ENCODE assay signal across 19 cellular contexts in genomic region chr2:120421126-120421829, GRCh38.
DNase-seq lines count a peak whose midpoint lies in the region; TF ChIP-seq lines count a peak whose summit lies in the region.
"Had no signal": no experiment of that assay in that cellular context is flagged by ENCODE, and none has a peak within 500 bp of the region (broad histone marks: within the 10 kb centered on the region; RNA-seq: fewer than 3 reads in every experiment).

No MANE protein-coding gene starts in this region.

- H3K27ac Mint-ChIP-seq in activated CD4-positive, alpha-beta memory T cell treated with anti-CD3 and anti-CD28 coated beads, Interleukin-2, amount 10 ng/mL, durations not matched to agents 7 days and 5 days = no peak overlapping the region

- peak overlapping the region; percentile 26 for H2AK5ac ChIP-seq in neuronal stem cell (ENCODE audit: low read depth, low read length)

- H3K9me3 ChIP-seq in neuronal stem cell (replicated peaks in 1 of 2; ENCODE audit: control insufficient read depth in 2 of 2, insufficient read depth in 1 of 2, low read depth in 1 of 2, low read length in 2 of 2) = no peaks in the 10 kb centered on the region
- no peaks in the 10 kb centered on the region for H3K9me3 ChIP-seq in testis
- no peaks in the 10 kb centered on the region for H3K9me3 ChIP-seq in esophagus muscularis mucosa

- no peaks in the 10 kb centered on the region for H3K79me1 ChIP-seq in neuronal stem cell (ENCODE audit: low read depth, low read length)

- H3K36me3 ChIP-seq in neuronal stem cell (replicated peaks in 1 of 2; ENCODE audit: control insufficient read depth in 2 of 2, insufficient read depth in 2 of 2, low read length in 2 of 2) = no peaks in the 10 kb centered on the region
- H3K36me3 ChIP-seq in testis (ENCODE audit: low read depth, missing control alignments) = no peaks in the 10 kb centered on the region
- no peaks in the 10 kb centered on the region for H3K36me3 ChIP-seq in esophagus muscularis mucosa

- peaks cover 18% of the 10 kb centered on the region for H3K27me3 Mint-ChIP-seq in activated CD4-positive, alpha-beta memory T cell treated with anti-CD3 and anti-CD28 coated beads, Interleukin-2, amount 10 ng/mL, durations not matched to agents 7 days and 5 days

- H3K27me3 ChIP-seq in neuronal stem cell (ENCODE audit: control insufficient read depth in 3 of 3, insufficient read depth in 3 of 3, low read depth in 1 of 3, low read length in 3 of 3) (peaks cover 0 to 34% (median 2%) of the 10 kb centered on the region in 3 experiments), testis (no peaks in the 10 kb centered on the region), esophagus muscularis mucosa (peaks cover 0 to 20% (median 0%) of the 10 kb centered on the region in 4 donors)

- peak overlapping the region; percentile 46 for H3K23ac ChIP-seq in neuronal stem cell (ENCODE audit: low read depth, low read length, poor library complexity)

- H3K36me3 Mint-ChIP-seq in activated CD4-positive, alpha-beta memory T cell treated with anti-CD3 and anti-CD28 coated beads, Interleukin-2, amount 10 ng/mL, durations not matched to agents 7 days and 5 days (ENCODE audit: low read depth) = no peaks in the 10 kb centered on the region

- H3K18ac ChIP-seq in neuronal stem cell (ENCODE audit: low read length) = no peak overlapping the region

- intact Hi-C loops in testis (cut with DNase I; ENCODE audit: low total_unique reads) (no loop called here), esophagus muscularis mucosa (cut with DNase I) (no loop called here)

- no peak overlapping the region for H2BK15ac ChIP-seq in neuronal stem cell (ENCODE audit: low read length)

- no CpG with 5 or more reads among the region's 12 CpGs for WGBS in neuronal stem cell (ENCODE audit: extremely low coverage in 2 of 2, insufficient read length in 2 of 2, insufficient replicate concordance in 1 of 2), 2 donors
- WGBS in testis, 2 donors = 61 to 67% methylated on average over 9 to 12 of the region's 12 CpGs
- WGBS in esophagus muscularis mucosa = 74% methylated on average over 11 of the region's 12 CpGs

- H4K8ac ChIP-seq in neuronal stem cell (ENCODE audit: low read depth, low read length) = no peak overlapping the region

- CTCF ChIA-PET in activated CD4-positive, alpha-beta memory T cell treated with anti-CD3 and anti-CD28 coated beads, Interleukin-2, amount 10 ng/mL, durations not matched to agents 7 days and 5 days (lab: Charles Lee) = no interaction called here

- in situ Hi-C loops in GM13976 (cut with MboI; ENCODE audit: low sequenced_read_pairs, unreplicated experiment) = no loop called here

- H3K27ac ChIP-seq in neuronal stem cell (replicated peaks; ENCODE audit: low read length) (no peak overlapping the region), testis (peak overlapping the region; percentile 33 to 36), esophagus muscularis mucosa (replicated peaks in 1 of 4) (no peak overlapping the region)
- H3K27ac ChIP-seq: KMS-11 had no signal

- H3K4me2 ChIP-seq in neuronal stem cell (ENCODE audit: insufficient read depth, low read length, poor library complexity, severe bottlenecking) = no peak overlapping the region
- H3K4me2 ChIP-seq: KMS-11 had no signal

- H3K4me3 ChIP-seq in neuronal stem cell (ENCODE audit: low read length in 2 of 2) (no peak overlapping the region), testis (no peak overlapping the region), esophagus muscularis mucosa (no peak overlapping the region)

- H4K91ac ChIP-seq in neuronal stem cell (ENCODE audit: low read depth, low read length, poor library complexity) = no peak overlapping the region

- TF ChIP-seq POLR2A in testis (IDR thresholded peaks at IDR 0.05) (no peak), esophagus muscularis mucosa (IDR thresholded peaks at IDR 0.05; ENCODE audit: low read depth) (no peak)

- H3K4me1 ChIP-seq in neuronal stem cell (ENCODE audit: control insufficient read depth in 2 of 2, insufficient read depth in 1 of 2, low read depth in 1 of 2, low read length in 2 of 2) (no peaks in the 10 kb centered on the region), testis (peaks cover 9% of the 10 kb centered on the region), esophagus muscularis mucosa (no peaks in the 10 kb centered on the region)

- no peak overlapping the region for H2AFZ ChIP-seq in neuronal stem cell (ENCODE audit: low read length)

- DNase-seq in activated CD8-positive, alpha-beta memory T cell treated with anti-CD3 and anti-CD28 coated beads for 24 hours = peak; percentile 19
- DNase-seq in activated CD8-positive, alpha-beta memory T cell treated with anti-CD3 and anti-CD28 coated beads, Interleukin-2, amount 50 U/mL, for 4 hours = no peak
- peak; percentile 3 for DNase-seq in activated CD4-positive, alpha-beta memory T cell treated with anti-CD3 and anti-CD28 coated beads, Interleukin-2, amount 10 ng/mL, durations not matched to agents 7 days and 5 days
- DNase-seq in neuronal stem cell (ENCODE audit: low spot score) = no peak
- DNase-seq in testis = peak; percentile 77
- DNase-seq in esophagus muscularis mucosa (ENCODE audit: extremely low spot score) = no peak
- DNase-seq in iPS-NIHi7 (ENCODE audit: extremely low spot score) = no peak
- no peak for DNase-seq in GM13976 (ENCODE audit: low spot score)
- DNase-seq: 8988T, AML-193, EL, GF-D8, IMR-90, MV-4-11, NCI-H187, NCI-H446, NCI-H526, OCI-M1 had no signal

- H3K4me3 Mint-ChIP-seq in activated CD4-positive, alpha-beta memory T cell treated with anti-CD3 and anti-CD28 coated beads, Interleukin-2, amount 10 ng/mL, durations not matched to agents 7 days and 5 days = no peak overlapping the region

- H3K9me3 Mint-ChIP-seq in activated CD4-positive, alpha-beta memory T cell treated with anti-CD3 and anti-CD28 coated beads, Interleukin-2, amount 10 ng/mL, durations not matched to agents 7 days and 5 days = no peaks in the 10 kb centered on the region

- no peak for TF ChIP-seq EP300 in esophagus muscularis mucosa (IDR thresholded peaks at IDR 0.05)

- no peak overlapping the region for H2BK5ac ChIP-seq in neuronal stem cell (ENCODE audit: low read length)

- H3K14ac ChIP-seq in neuronal stem cell (ENCODE audit: low read length) = no peak overlapping the region

- TF ChIP-seq CTCF in testis (IDR thresholded peaks at IDR 0.05) (no peak), esophagus muscularis mucosa (IDR thresholded peaks at IDR 0.05) (no peak), GM13976 (IDR thresholded peaks at IDR 0.05; ENCODE audit: borderline replicate concordance, control extremely low read depth, extremely low read depth, insufficient read depth, missing control alignments) (no peak)

- H2BK12ac ChIP-seq in neuronal stem cell (ENCODE audit: low read length) = no peak overlapping the region

- no peak overlapping the region for H3K9ac ChIP-seq in neuronal stem cell (ENCODE audit: low read depth, low read length, poor library complexity)
- H3K9ac ChIP-seq: KMS-11 had no signal

- no peak overlapping the region for H2BK120ac ChIP-seq in neuronal stem cell (ENCODE audit: low read depth, low read length)

- no peaks in the 10 kb centered on the region for H3K4me1 Mint-ChIP-seq in activated CD4-positive, alpha-beta memory T cell treated with anti-CD3 and anti-CD28 coated beads, Interleukin-2, amount 10 ng/mL, durations not matched to agents 7 days and 5 days

- no peak overlapping the region for H3K4ac ChIP-seq in neuronal stem cell (ENCODE audit: low read length)

- POLR2A ChIA-PET in activated CD4-positive, alpha-beta memory T cell treated with anti-CD3 and anti-CD28 coated beads, Interleukin-2, amount 10 ng/mL, durations not matched to agents 7 days and 5 days (lab: Charles Lee) = no interaction called here

Comparison
In these comparisons a context has a peak if more than half of its experiments do, and no peak if none do; other contexts are left out.
1. DNase-seq: peak in activated CD8-positive, alpha-beta memory T cell treated with anti-CD3 and anti-CD28 coated beads for 24 hours (single experiment), activated CD4-positive, alpha-beta memory T cell treated with anti-CD3 and anti-CD28 coated beads, Interleukin-2, amount 10 ng/mL, durations not matched to agents 7 days and 5 days (single experiment) and testis (single experiment); none in activated CD8-positive, alpha-beta memory T cell treated with anti-CD3 and anti-CD28 coated beads, Interleukin-2, amount 50 U/mL, for 4 hours (single experiment), neuronal stem cell (single experiment), esophagus muscularis mucosa (single experiment), iPS-NIHi7 (single experiment) and GM13976 (single experiment).
2. H3K27ac ChIP-seq: peak in testis (2 of 2); none in neuronal stem cell (single experiment) and esophagus muscularis mucosa (0 of 4).